Comparison of ENCODE assay signal across 1 cellular context in the genomic region with DNA sequence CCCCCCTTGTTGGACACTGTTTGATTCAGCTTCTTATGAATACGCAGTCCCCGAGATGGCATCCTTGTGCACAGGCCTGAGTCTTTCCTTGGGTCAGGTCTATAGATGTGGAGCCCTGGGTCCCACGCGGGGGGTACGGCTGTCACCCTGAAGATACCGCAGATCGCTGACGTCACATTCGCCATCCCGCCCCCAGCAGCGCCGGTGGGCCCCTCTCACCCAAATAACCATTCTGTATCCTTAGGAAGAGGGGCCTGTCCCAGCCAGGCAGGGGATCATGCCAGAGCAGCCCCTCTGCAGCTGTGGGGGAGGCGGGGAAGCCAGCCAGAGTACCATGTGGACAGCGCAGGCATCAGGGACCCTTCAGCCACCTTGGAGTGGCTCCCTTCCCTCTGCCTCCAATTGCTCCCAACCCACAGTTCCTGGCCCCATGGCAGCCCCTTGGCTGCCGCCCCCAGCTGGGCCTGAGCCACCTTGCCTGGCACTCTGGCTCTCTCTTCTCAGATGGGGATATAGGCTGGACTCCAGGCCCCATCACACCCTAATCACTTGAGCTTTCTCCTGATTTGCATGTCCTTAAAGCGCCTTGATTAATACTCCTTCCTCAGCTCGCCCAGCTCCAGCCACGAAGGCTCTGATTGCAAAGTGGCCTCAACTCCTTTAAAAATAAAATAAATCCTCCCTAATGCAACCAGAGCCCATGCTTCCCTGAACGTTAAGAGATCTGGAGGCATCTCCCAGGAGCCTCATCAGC.
TF ChIP-seq lines count a peak whose summit lies in the region.

No MANE protein-coding gene starts in this region.

TF ChIP-seq in H1, 55 proteins besides CTCF, POLR2A, EP300 and RAD21 (continued from another document):
- TF ChIP-seq, protein P1, sequence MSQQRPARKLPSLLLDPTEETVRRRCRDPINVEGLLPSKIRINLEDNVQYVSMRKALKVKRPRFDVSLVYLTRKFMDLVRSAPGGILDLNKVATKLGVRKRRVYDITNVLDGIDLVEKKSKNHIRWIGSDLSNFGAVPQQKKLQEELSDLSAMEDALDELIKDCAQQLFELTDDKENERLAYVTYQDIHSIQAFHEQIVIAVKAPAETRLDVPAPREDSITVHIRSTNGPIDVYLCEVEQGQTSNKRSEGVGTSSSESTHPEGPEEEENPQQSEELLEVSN (IDR thresholded peaks at IDR 0.05), result no peak
- TF ChIP-seq ZNF274 (IDR thresholded peaks at IDR 0.05; ENCODE audit: borderline replicate concordance, extremely low read depth, low read length) (no peak), YY1 (IDR thresholded peaks at IDR 0.05; ENCODE audit: low read depth, low read length) (no peak), BCL11A (IDR thresholded peaks at IDR 0.05; ENCODE audit: low read depth in 2 of 2, low read length in 2 of 2) (no peak), RXRA (IDR thresholded peaks at IDR 0.05; ENCODE audit: insufficient read depth, low read depth, low read length) (no peak), KDM1A (IDR thresholded peaks at IDR 0.05; ENCODE audit: borderline replicate concordance, low read length) (no peak)
